1 cellular context compared by ENCODE assay signal in genomic region chr17:58191259-58191896, GRCh38.
TF ChIP-seq lines count a peak whose summit lies in the region.

No MANE protein-coding gene starts in this region.

TF ChIP-seq in GM23338, 12 proteins besides CTCF, POLR2A, EP300 and RAD21 (continued from another document):
- TF ChIP-seq, protein P1, sequence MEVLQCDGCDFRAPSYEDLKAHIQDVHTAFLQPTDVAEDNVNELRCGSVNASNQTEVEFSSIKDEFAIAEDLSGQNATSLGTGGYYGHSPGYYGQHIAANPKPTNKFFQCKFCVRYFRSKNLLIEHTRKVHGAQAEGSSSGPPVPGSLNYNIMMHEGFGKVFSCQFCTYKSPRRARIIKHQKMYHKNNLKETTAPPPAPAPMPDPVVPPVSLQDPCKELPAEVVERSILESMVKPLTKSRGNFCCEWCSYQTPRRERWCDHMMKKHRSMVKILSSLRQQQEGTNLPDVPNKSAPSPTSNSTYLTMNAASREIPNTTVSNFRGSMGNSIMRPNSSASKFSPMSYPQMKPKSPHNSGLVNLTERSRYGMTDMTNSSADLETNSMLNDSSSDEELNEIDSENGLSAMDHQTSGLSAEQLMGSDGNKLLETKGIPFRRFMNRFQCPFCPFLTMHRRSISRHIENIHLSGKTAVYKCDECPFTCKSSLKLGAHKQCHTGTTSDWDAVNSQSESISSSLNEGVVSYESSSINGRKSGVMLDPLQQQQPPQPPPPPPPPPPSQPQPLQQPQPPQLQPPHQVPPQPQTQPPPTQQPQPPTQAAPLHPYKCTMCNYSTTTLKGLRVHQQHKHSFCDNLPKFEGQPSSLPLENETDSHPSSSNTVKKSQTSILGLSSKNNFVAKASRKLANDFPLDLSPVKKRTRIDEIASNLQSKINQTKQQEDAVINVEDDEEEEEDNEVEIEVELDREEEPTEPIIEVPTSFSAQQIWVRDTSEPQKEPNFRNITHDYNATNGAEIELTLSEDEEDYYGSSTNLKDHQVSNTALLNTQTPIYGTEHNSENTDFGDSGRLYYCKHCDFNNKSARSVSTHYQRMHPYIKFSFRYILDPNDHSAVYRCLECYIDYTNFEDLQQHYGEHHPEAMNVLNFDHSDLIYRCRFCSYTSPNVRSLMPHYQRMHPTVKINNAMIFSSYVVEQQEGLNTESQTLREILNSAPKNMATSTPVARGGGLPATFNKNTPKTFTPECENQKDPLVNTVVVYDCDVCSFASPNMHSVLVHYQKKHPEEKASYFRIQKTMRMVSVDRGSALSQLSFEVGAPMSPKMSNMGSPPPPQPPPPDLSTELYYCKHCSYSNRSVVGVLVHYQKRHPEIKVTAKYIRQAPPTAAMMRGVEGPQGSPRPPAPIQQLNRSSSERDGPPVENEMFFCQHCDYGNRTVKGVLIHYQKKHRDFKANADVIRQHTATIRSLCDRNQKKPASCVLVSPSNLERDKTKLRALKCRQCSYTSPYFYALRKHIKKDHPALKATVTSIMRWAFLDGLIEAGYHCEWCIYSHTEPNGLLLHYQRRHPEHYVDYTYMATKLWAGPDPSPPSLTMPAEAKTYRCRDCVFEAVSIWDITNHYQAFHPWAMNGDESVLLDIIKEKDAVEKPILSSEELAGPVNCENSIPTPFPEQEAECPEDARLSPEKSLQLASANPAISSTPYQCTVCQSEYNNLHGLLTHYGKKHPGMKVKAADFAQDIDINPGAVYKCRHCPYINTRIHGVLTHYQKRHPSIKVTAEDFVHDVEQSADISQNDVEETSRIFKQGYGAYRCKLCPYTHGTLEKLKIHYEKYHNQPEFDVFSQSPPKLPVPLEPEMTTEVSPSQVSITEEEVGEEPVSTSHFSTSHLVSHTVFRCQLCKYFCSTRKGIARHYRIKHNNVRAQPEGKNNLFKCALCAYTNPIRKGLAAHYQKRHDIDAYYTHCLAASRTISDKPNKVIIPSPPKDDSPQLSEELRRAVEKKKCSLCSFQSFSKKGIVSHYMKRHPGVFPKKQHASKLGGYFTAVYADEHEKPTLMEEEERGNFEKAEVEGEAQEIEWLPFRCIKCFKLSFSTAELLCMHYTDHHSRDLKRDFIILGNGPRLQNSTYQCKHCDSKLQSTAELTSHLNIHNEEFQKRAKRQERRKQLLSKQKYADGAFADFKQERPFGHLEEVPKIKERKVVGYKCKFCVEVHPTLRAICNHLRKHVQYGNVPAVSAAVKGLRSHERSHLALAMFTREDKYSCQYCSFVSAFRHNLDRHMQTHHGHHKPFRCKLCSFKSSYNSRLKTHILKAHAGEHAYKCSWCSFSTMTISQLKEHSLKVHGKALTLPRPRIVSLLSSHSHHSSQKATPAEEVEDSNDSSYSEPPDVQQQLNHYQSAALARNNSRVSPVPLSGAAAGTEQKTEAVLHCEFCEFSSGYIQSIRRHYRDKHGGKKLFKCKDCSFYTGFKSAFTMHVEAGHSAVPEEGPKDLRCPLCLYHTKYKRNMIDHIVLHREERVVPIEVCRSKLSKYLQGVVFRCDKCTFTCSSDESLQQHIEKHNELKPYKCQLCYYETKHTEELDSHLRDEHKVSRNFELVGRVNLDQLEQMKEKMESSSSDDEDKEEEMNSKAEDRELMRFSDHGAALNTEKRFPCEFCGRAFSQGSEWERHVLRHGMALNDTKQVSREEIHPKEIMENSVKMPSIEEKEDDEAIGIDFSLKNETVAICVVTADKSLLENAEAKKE (CRISPR knock-in tag; IDR thresholded peaks at IDR 0.05) = no peak
- TF ChIP-seq NANOG (IDR thresholded peaks at IDR 0.05; ENCODE audit: borderline replicate concordance) (no peak), POLR2AphosphoS5 (IDR thresholded peaks at IDR 0.05; ENCODE audit: low read depth) (no peak)
